Comparison of ENCODE assay signal across 8 cellular contexts in the genomic region with DNA sequence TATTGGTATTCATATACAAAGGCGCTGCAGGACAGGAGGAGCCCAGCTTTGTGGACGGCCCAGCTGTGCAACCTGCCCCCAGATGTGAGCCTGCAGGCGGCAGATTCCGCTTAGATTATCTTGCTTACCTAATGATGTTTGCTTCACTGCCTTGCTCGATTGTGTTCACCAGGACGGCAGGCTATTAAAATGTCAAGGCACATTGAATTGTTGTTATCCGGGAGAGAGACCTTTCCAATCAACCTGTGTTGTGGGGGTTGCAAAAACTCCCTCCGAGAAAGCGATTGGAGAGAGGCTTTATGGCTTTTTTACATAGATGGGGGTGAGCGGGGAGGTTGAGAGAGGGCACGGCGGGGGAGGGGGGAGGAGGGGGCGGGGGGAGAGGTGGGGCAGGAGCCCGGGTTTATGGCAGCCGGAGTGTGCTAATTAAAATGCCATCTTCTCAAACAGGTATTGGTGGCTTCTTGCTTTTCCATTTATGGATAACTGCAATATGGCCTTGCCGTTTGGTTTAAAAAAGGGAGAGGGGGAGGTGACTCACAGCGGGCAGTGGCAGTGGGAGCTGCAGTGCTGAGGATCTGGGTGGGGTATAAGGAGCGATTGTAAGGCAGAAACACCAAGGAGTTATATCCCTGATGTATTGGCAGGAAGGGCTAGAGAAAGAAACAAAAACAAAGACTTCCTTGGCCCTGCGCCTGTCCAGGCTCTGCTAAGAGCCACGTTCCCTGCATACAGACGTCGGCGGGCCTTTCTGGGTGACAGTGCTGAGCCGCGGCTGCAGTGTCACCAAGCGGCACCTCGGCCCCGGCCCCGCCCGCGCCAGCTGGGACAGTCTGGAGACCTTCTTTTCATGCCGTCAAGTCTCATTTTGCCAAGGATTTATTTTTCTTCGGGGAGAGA.
DNase-seq lines count a peak whose midpoint lies in the region; ATAC-seq, FAIRE-seq and TF ChIP-seq lines count a peak whose summit lies in the region.

No MANE protein-coding gene starts in this region.

- H3K36me3 ChIP-seq in H7 (replicated peaks; ENCODE audit: control insufficient read depth, insufficient read depth, low read length) (no peaks in the 10 kb centered on the region), astrocyte (ENCODE audit: insufficient read depth, low read length) (no peaks in the 10 kb centered on the region), psoas muscle (ENCODE audit: insufficient read depth in 1 of 2, low read depth in 1 of 2) (no peaks in the 10 kb centered on the region)

- no peaks in the 10 kb centered on the region for H4K20me1 ChIP-seq in astrocyte (ENCODE audit: insufficient read depth, low read length)

- peak overlapping the region; percentile 99 for H2AFZ ChIP-seq in astrocyte (ENCODE audit: low read depth, low read length)

- no peaks in the 10 kb centered on the region for H3K27me3 Mint-ChIP-seq in astrocyte (ENCODE audit: low read depth, unreplicated experiment)

- peak overlapping the region; percentile 96 for H3K4me2 ChIP-seq in astrocyte (ENCODE audit: low read length)

- peak; percentile 76 to 89 (median 82) for ATAC-seq in psoas muscle

- H3K27ac ChIP-seq in astrocyte (ENCODE audit: low read depth, low read length) (peak overlapping the region; percentile 59), psoas muscle (peak overlapping the region; percentile 74)

- H3K79me2 ChIP-seq in astrocyte (ENCODE audit: insufficient read depth, low read length) = no peaks in the 10 kb centered on the region

- H3K9ac ChIP-seq in astrocyte (ENCODE audit: low read length) = peak overlapping the region; percentile 89

- H3K9me3 ChIP-seq in astrocyte (ENCODE audit: insufficient read depth, low read depth, low read length) (no peaks in the 10 kb centered on the region), psoas muscle (no peaks in the 10 kb centered on the region)

- no peak for TF ChIP-seq CTCF in astrocyte (IDR thresholded peaks at IDR 0.05; ENCODE audit: insufficient read depth, low read depth, low read length)
- TF ChIP-seq CTCF in psoas muscle (IDR thresholded peaks at IDR 0.05) = no peak

- 6 to 9% (median 8%) methylated on average over 30 to 33 of the region's 33 CpGs for WGBS in psoas muscle, 3 donors

- no peak for FAIRE-seq in astrocyte (lab: Jason Lieb, UNC)

- H3K4me3 Mint-ChIP-seq in astrocyte (ENCODE audit: unreplicated experiment) = peak overlapping the region; percentile 97

- H3K9me3 Mint-ChIP-seq in astrocyte (ENCODE audit: unreplicated experiment) = no peaks in the 10 kb centered on the region

- no peaks in the 10 kb centered on the region for H3K36me3 Mint-ChIP-seq in astrocyte (ENCODE audit: low read depth, unreplicated experiment)

- peak overlapping the region; percentile 76 for H3K4me3 ChIP-seq in H7 (ENCODE audit: insufficient read depth, low read depth, low read length)
- peak overlapping the region; percentile 79 for H3K4me3 ChIP-seq in astrocyte (ENCODE audit: insufficient read depth, low read depth, low read length)
- H3K4me3 ChIP-seq in psoas muscle = peak overlapping the region; percentile 78

- intact Hi-C loops in psoas muscle (cut with DNase I) = no loop called here

- H3K4me1 ChIP-seq in astrocyte (ENCODE audit: insufficient read depth, low read length) (peaks cover 3% of the 10 kb centered on the region), psoas muscle (no peaks in the 10 kb centered on the region)

- H3K4me1 Mint-ChIP-seq in astrocyte (ENCODE audit: low read depth, unreplicated experiment) = peaks cover 2% of the 10 kb centered on the region

- H3K27me3 ChIP-seq in H7 (ENCODE audit: control insufficient read depth, insufficient read depth, low read length) = peaks cover 2% of the 10 kb centered on the region
- H3K27me3 ChIP-seq in astrocyte (ENCODE audit: insufficient read depth, low read length) = peaks cover 2% of the 10 kb centered on the region
- H3K27me3 ChIP-seq in psoas muscle (ENCODE audit: insufficient read depth in 3 of 3, low read length in 2 of 3) = peaks cover 0 to 2% (median 0%) of the 10 kb centered on the region in 3 donors

- H3K27ac Mint-ChIP-seq in astrocyte (ENCODE audit: unreplicated experiment) = peak overlapping the region; percentile 98

- DNase-seq in GM04504 (ENCODE audit: low read depth) (peak; percentile 14), H7 (peak; percentile 79), LoVo (ENCODE audit: low spot score) (peak; percentile 45), T-helper 1 cell (peak in 4 of 5 donors; percentile 17 to 69 (median 25)), astrocyte (ENCODE audit: low read depth) (peak; percentile 21), hepatic stellate cell (ENCODE audit: low spot score) (peak; percentile 29), psoas muscle (peak; percentile 63 to 80), OCI-M2 (lab: John Stamatoyannopoulos, UW; ENCODE audit: unreplicated experiment) (no peak)
